In genomic region chr2:239979243-239980023, GRCh38 we compare ENCODE assay signal across 13 cellular contexts. TPM values are rescaled to one million over a fixed set of nuclear protein-coding genes. Genes with fewer than 3 reads are reported as not detected.
DNase-seq lines count a peak whose midpoint lies in the region; ATAC-seq and TF ChIP-seq lines count a peak whose summit lies in the region.
"Had no signal": no experiment of that assay in that cellular context is flagged by ENCODE, and none has a peak within 500 bp of the region (broad histone marks: within the 10 kb centered on the region; RNA-seq: fewer than 3 reads in every experiment).

No MANE protein-coding gene starts in this region.

- peak in 7 of 8 donors; percentile 45 to 71 (median 49) for ATAC-seq in heart right ventricle
- ATAC-seq in esophagus mucosa: no peak
- ATAC-seq: lower lobe of right lung had no signal

- H4K20me1 ChIP-seq in neural progenitor cell (ENCODE audit: low read depth): no peaks in the 10 kb centered on the region

- H3K4me1 ChIP-seq in heart right ventricle (peaks cover 0 to 8% (median 0%) of the 10 kb centered on the region in 9 donors), neural progenitor cell (peaks cover 3% of the 10 kb centered on the region)
- H3K4me1 ChIP-seq: lower lobe of right lung had no signal

- WGBS in heart right ventricle, 2 donors: 89 to 90% methylated on average over 19 of the region's 19 CpGs

- no peak overlapping the region for H3K27ac ChIP-seq in heart right ventricle
- H3K27ac ChIP-seq in neural progenitor cell: no peak overlapping the region
- H3K27ac ChIP-seq: lower lobe of right lung had no signal

- H3K9ac ChIP-seq in neural progenitor cell: no peak overlapping the region
- H3K9ac ChIP-seq: BLaER1 treated with 17β-estradiol and CSF1 and Interleukin-3, amounts not matched to agents 10 nM and 100 nM had no signal

- H3K36me3 ChIP-seq in heart right ventricle (peaks cover 0 to 90% (median 13%) of the 10 kb centered on the region in 9 donors), neural progenitor cell (no peaks in the 10 kb centered on the region)

- H3K9me3 Mint-ChIP-seq in brain (peaks cover 0 to 3% (median 0%) of the 10 kb centered on the region in 5 experiments), neural progenitor cell (no peaks in the 10 kb centered on the region), Calu3 (ENCODE audit: low read depth, unreplicated experiment) (no peaks in the 10 kb centered on the region)

- no peaks in the 10 kb centered on the region for H3K27me3 ChIP-seq in heart right ventricle
- no peaks in the 10 kb centered on the region for H3K27me3 ChIP-seq in neural progenitor cell
- H3K27me3 ChIP-seq: BLaER1 treated with 17β-estradiol and CSF1 and Interleukin-3, amounts not matched to agents 10 nM and 100 nM had no signal

- H3K27ac Mint-ChIP-seq in brain (peak overlapping the region in 4 of 5 experiments; percentile 41 to 92 (median 60)), neural progenitor cell (no peak overlapping the region), Calu3 (ENCODE audit: unreplicated experiment) (no peak overlapping the region)

- no peaks in the 10 kb centered on the region for H3K79me2 ChIP-seq in neural progenitor cell (ENCODE audit: low read depth)

- H3K4me1 Mint-ChIP-seq in brain: peaks cover 7% of the 10 kb centered on the region
- H3K4me1 Mint-ChIP-seq in neural progenitor cell: peaks cover 10% of the 10 kb centered on the region
- H3K4me1 Mint-ChIP-seq in Calu3 (ENCODE audit: low read depth, unreplicated experiment): no peaks in the 10 kb centered on the region

- H3K36me3 Mint-ChIP-seq in brain: peaks cover 70% of the 10 kb centered on the region
- peaks cover 39% of the 10 kb centered on the region for H3K36me3 Mint-ChIP-seq in neural progenitor cell
- peaks cover 16% of the 10 kb centered on the region for H3K36me3 Mint-ChIP-seq in Calu3 (ENCODE audit: insufficient read depth, unreplicated experiment)

- intact Hi-C loops in heart right ventricle (cut with DNase I) (loop anchor here in 5 of 10 donors (5.0 to 10.0 kb wide), 3 partner anchors 42 to 945 kb away; no protein-coding TSS in a partner anchor), Calu3 (cut with micrococcal nuclease; ENCODE audit: unreplicated experiment) (no loop called here)

- H3F3A ChIP-seq in neural progenitor cell (ENCODE audit: low read depth): no peaks in the 10 kb centered on the region

- BruUV-seq in Calu3 (replicated peaks; lab: Mats Ljungman, UMichigan): no TSS peak

- H2AFZ ChIP-seq in neural progenitor cell (replicated peaks): no peak overlapping the region

- no peak overlapping the region for H3K4me3 ChIP-seq in heart right ventricle
- H3K4me3 ChIP-seq in neural progenitor cell: no peak overlapping the region
- H3K4me3 ChIP-seq: BLaER1 treated with 17β-estradiol and CSF1 and Interleukin-3, amounts not matched to agents 10 nM and 100 nM; lower lobe of right lung had no signal

- H3K4me3 Mint-ChIP-seq in brain: no peak overlapping the region
- no peak overlapping the region for H3K4me3 Mint-ChIP-seq in neural progenitor cell
- H3K4me3 Mint-ChIP-seq in Calu3 (ENCODE audit: low read depth, unreplicated experiment): no peak overlapping the region

- H3K9me3 ChIP-seq in heart right ventricle (no peaks in the 10 kb centered on the region), neural progenitor cell (ENCODE audit: low read depth) (no peaks in the 10 kb centered on the region)
- H3K9me3 ChIP-seq: lower lobe of right lung had no signal

- no peak overlapping the region for H3K4me2 ChIP-seq in neural progenitor cell

- TF ChIP-seq CTCF in brain (conservative IDR thresholded peaks at IDR 0.05) (peak; percentile 66 to 82), heart right ventricle (IDR thresholded peaks at IDR 0.05) (peak in 6 of 9 donors; percentile 17 to 36 (median 23)), neural progenitor cell (IDR thresholded peaks at IDR 0.05) (peak; percentile 84), Calu3 (IDR thresholded peaks at IDR 0.05; ENCODE audit: unreplicated experiment) (no peak)

- DNase-seq in Ammon's horn (ENCODE audit: low spot score) (peak; percentile 70), heart right ventricle (no peak), neural progenitor cell (ENCODE audit: low spot score) (peak; percentile 91), middle frontal gyrus (ENCODE audit: extremely low spot score, low spot score) (no peak), NCI-H1930 (lab: John Stamatoyannopoulos, UW) (no peak), Calu3 (no peak)
- DNase-seq: activated CD4-positive, alpha-beta T cell treated with anti-CD3 and anti-CD28 coated beads for 1 hour; activated naive CD4-positive, alpha-beta T cell; lower lobe of right lung had no signal

- H3K27me3 Mint-ChIP-seq in brain (no peaks in the 10 kb centered on the region), neural progenitor cell (ENCODE audit: insufficient read depth, low read depth) (peaks cover 4% of the 10 kb centered on the region), Calu3 (ENCODE audit: unreplicated experiment) (no peaks in the 10 kb centered on the region)

- CTCF ChIA-PET in Calu3 (lab: Charles Lee): interaction anchor here (0.6 kb wide), 1 partner anchor 79 kb away, joined by 5 read pairs; no protein-coding TSS in a partner anchor

RNA-seq across cellular contexts. Expression of gene NDUFA10, which starts 45.7 kb away (rescaled TPM):
- polyA plus RNA-seq in brain (ENCODE audit: insufficient read depth, low read depth, low replicate concordance) (84.3 TPM), heart right ventricle (100 to 1,000 TPM; 172 to 186 TPM)
- total RNA-seq in heart right ventricle (100 to 1,000 TPM; 283 to 462 (median 383) TPM), neural progenitor cell (ENCODE audit: low replicate concordance) (64.1 and 86.4 TPM in 2 replicates), esophagus mucosa (131 TPM), Calu3 (2022) (137 and 148 TPM in 2 replicates)

RNA-seq across cellular contexts. Expression of gene OR6B2, which starts 50.8 kb away (rescaled TPM):
- polyA plus RNA-seq in brain (ENCODE audit: insufficient read depth, low read depth, low replicate concordance) (not detected), heart right ventricle (not detected)
- total RNA-seq in heart right ventricle (not detected), neural progenitor cell (ENCODE audit: low replicate concordance) (not detected in 2 replicates), esophagus mucosa (not detected), Calu3 (2022) (not detected in 2 replicates)
- total RNA-seq: lower lobe of right lung, right cardiac atrium had no signal
- polyA plus RNA-seq: right cardiac atrium had no signal

Comparison
In these comparisons a context has a peak if more than half of its experiments do, and no peak if none do; other contexts are left out.
1. DNase-seq: peak in Ammon's horn (single experiment) and neural progenitor cell (single experiment); none in heart right ventricle (0 of 2), middle frontal gyrus (single experiment), NCI-H1930 (0 of 2) and Calu3 (single experiment).
2. H3K27ac Mint-ChIP-seq: peak in brain (4 of 5); none in neural progenitor cell (single experiment) and Calu3 (single experiment).